In genomic region chr10:122419890-122420623, GRCh38 we compare ENCODE assay signal across 12 cellular contexts. TPM values are rescaled to one million over a fixed set of nuclear protein-coding genes. Genes with fewer than 3 reads are reported as not detected.
DNase-seq lines count a peak whose midpoint lies in the region; ATAC-seq and TF ChIP-seq lines count a peak whose summit lies in the region.
"Had no signal": no experiment of that assay in that cellular context is flagged by ENCODE, and none has a peak within 500 bp of the region (broad histone marks: within the 10 kb centered on the region; RNA-seq: fewer than 3 reads in every experiment).

No MANE protein-coding gene starts in this region.

- no peak overlapping the region for H3K9ac ChIP-seq in colonic mucosa (ENCODE audit: low read depth in 2 of 2, low read length in 2 of 2)

- no peaks in the 10 kb centered on the region for H3K9me3 Mint-ChIP-seq in MCF 10A (ENCODE audit: unreplicated experiment)
- H3K9me3 Mint-ChIP-seq: activated naive CD4-positive, alpha-beta T cell treated with anti-CD3 and anti-CD28 coated beads, Interleukin-2, amount 50 U/mL, for 72 hours had no signal

- no peak for TF ChIP-seq POLR2A in breast epithelium (IDR thresholded peaks at IDR 0.05)
- no peak for TF ChIP-seq POLR2A in gastroesophageal sphincter (IDR thresholded peaks at IDR 0.05)

- CTCF ChIA-PET in MCF 10A (lab: Yijun Ruan, JAX), result interaction anchor here (0.9 to 2.1 kb wide), 8 partner anchors 15 to 145 kb away, joined by 3 to 10 read pairs (median 4); partner anchors contain the start of gene PLEKHA1

- H3K27ac ChIP-seq in breast epithelium (no peak overlapping the region), gastroesophageal sphincter (peak overlapping the region; percentile 69 to 84 (median 78)), tibial artery (peak overlapping the region in 1 of 2 donors; percentile 18), colonic mucosa (no peak overlapping the region)
- H3K27ac ChIP-seq: A549 had no signal

- no peaks in the 10 kb centered on the region for H3K27me3 Mint-ChIP-seq in MCF 10A (ENCODE audit: insufficient read depth, unreplicated experiment)

- WGBS in gastroesophageal sphincter (ENCODE audit: low coverage in 1 of 2), 2 donors, result 40 to 43% methylated on average over 3 of the region's 3 CpGs

- intact Hi-C loops in MCF 10A (cut with micrococcal nuclease) (loop anchor here (2.0 kb wide), 1 partner anchor 45 kb away; the partner anchor contains the start of gene PLEKHA1), breast epithelium (cut with DNase I; ENCODE audit: low total_unique reads) (loop anchor here (2.0 kb wide), 1 partner anchor 33 kb away; no protein-coding TSS in a partner anchor), tibial artery (cut with DNase I; ENCODE audit: low total_unique reads) (no loop called here), colonic mucosa (cut with DNase I) (no loop called here)

- ATAC-seq in gastroesophageal sphincter (peak; percentile 87), HG03565 (IDR thresholded peaks at IDR 0.05; ENCODE audit: unreplicated experiment) (no peak)
- ATAC-seq: A549; activated naive CD4-positive, alpha-beta T cell treated with anti-CD3 and anti-CD28 coated beads, Interleukin-2, amount 50 U/mL, for 72 hours had no signal

- H3K27ac Mint-ChIP-seq in MCF 10A (ENCODE audit: low read depth, unreplicated experiment), result peak overlapping the region; percentile 91

- H3K9me3 ChIP-seq in breast epithelium (no peaks in the 10 kb centered on the region), gastroesophageal sphincter (no peaks in the 10 kb centered on the region), tibial artery (no peaks in the 10 kb centered on the region), colonic mucosa (no peaks in the 10 kb centered on the region)
- H3K9me3 ChIP-seq: A549 had no signal

- no peaks in the 10 kb centered on the region for H3K36me3 ChIP-seq in breast epithelium
- H3K36me3 ChIP-seq in gastroesophageal sphincter, result peaks cover 0 to 27% of the 10 kb centered on the region in 2 donors
- peaks cover 18 to 26% (median 18%) of the 10 kb centered on the region in 3 donors for H3K36me3 ChIP-seq in tibial artery
- H3K36me3 ChIP-seq in colonic mucosa, result peaks cover 4% of the 10 kb centered on the region

- POLR2A ChIA-PET in MCF 10A (lab: Yijun Ruan, JAX), result interaction anchor here (0.6 to 2.4 kb wide), 8 partner anchors 12 to 113 kb away, joined by 3 to 17 read pairs (median 6); partner anchors contain the start of gene PLEKHA1

- TF ChIP-seq CTCF in MCF 10A (IDR thresholded peaks at IDR 0.05; ENCODE audit: unreplicated experiment) (no peak), breast epithelium (IDR thresholded peaks at IDR 0.05) (no peak), gastroesophageal sphincter (IDR thresholded peaks at IDR 0.05) (no peak), tibial artery (IDR thresholded peaks at IDR 0.05) (no peak), colonic mucosa (IDR thresholded peaks at IDR 0.05) (no peak)

- H3K4me1 ChIP-seq in breast epithelium (no peaks in the 10 kb centered on the region), gastroesophageal sphincter (peaks cover 19 to 65% (median 19%) of the 10 kb centered on the region in 3 donors), tibial artery (peaks cover 0 to 25% (median 3%) of the 10 kb centered on the region in 4 donors), colonic mucosa (no peaks in the 10 kb centered on the region)
- H3K4me1 ChIP-seq: A549 had no signal

- no TSS peak for BruUV-seq in MCF 10A (replicated peaks; lab: Mats Ljungman, UMichigan)

- no peaks in the 10 kb centered on the region for H3K27me3 ChIP-seq in breast epithelium
- no peaks in the 10 kb centered on the region for H3K27me3 ChIP-seq in gastroesophageal sphincter
- no peaks in the 10 kb centered on the region for H3K27me3 ChIP-seq in tibial artery
- no peaks in the 10 kb centered on the region for H3K27me3 ChIP-seq in colonic mucosa

- peaks cover 44% of the 10 kb centered on the region for H3K4me1 Mint-ChIP-seq in MCF 10A (ENCODE audit: insufficient read depth, unreplicated experiment)

- peak overlapping the region; percentile 52 for H3K4me3 Mint-ChIP-seq in MCF 10A (ENCODE audit: unreplicated experiment)

- DNase-seq in MCF 10A (ENCODE audit: unreplicated experiment) (peak; percentile 81), breast epithelium (ENCODE audit: low spot score in 2 of 2) (no peak), astrocyte of the hippocampus (ENCODE audit: low read depth, low spot score) (peak; percentile 28), stromal cell of bone marrow (ENCODE audit: low read depth) (peak; percentile 60), tibial artery (no peak), colonic mucosa (no peak)

- no peak for TF ChIP-seq EP300 in gastroesophageal sphincter (IDR thresholded peaks at IDR 0.05)

- H3K4me3 ChIP-seq in breast epithelium (no peak overlapping the region), gastroesophageal sphincter (no peak overlapping the region), tibial artery (no peak overlapping the region), colonic mucosa (no peak overlapping the region)
- H3K4me3 ChIP-seq: A549 had no signal

- peaks cover 42% of the 10 kb centered on the region for H3K36me3 Mint-ChIP-seq in MCF 10A (ENCODE audit: insufficient read depth, unreplicated experiment)

RNA-seq across cellular contexts. Expression of gene ARMS2, which starts 34.4 kb away (rescaled TPM):
- total RNA-seq in MCF 10A (2022) (not detected in 2 replicates), breast epithelium (not detected), gastroesophageal sphincter (not detected), colonic mucosa (not detected)
- total RNA-seq: skeletal muscle tissue, ureter had no signal

RNA-seq across cellular contexts. Expression of gene HTRA1, which starts 41.3 kb away (rescaled TPM):
- total RNA-seq in MCF 10A (2022), result 157 and 175 TPM in 2 replicates
- 100 to 1,000 TPM; 116 to 347 (median 152) TPM for total RNA-seq in breast epithelium
- 100 to 1,000 TPM; 107 to 137 (median 111) TPM for total RNA-seq in gastroesophageal sphincter
- total RNA-seq in colonic mucosa, result 10 to 100 TPM in 1 of 2 donors, 1 to 10 TPM in 1; 8.9 to 26.9 TPM
- total RNA-seq: activated naive CD4-positive, alpha-beta T cell treated with anti-CD3 and anti-CD28 coated beads, Interleukin-2, amount 50 U/mL, for 72 hours had no signal

RNA-seq across cellular contexts. Expression of gene PLEKHA1, which starts 45.5 kb away (rescaled TPM):
- total RNA-seq in MCF 10A (2022), result 55.8 and 56.7 TPM in 2 replicates
- 10 to 100 TPM; 24.2 to 38.9 (median 26.2) TPM for total RNA-seq in breast epithelium
- total RNA-seq in gastroesophageal sphincter, result 100 to 1,000 TPM in 2 of 4 donors, 10 to 100 TPM in 2; 62.1 to 125 (median 93.8) TPM
- total RNA-seq in colonic mucosa, result 10 to 100 TPM; 34.8 to 55.6 TPM

Comparison
In these comparisons a context has a peak if more than half of its experiments do, and no peak if none do; other contexts are left out.
1. DNase-seq: peak in MCF 10A (single experiment), astrocyte of the hippocampus (single experiment) and stromal cell of bone marrow (single experiment); none in breast epithelium (0 of 2), tibial artery (0 of 2) and colonic mucosa (single experiment).
2. H3K27ac ChIP-seq: peak in gastroesophageal sphincter (4 of 4); none in breast epithelium (0 of 2) and colonic mucosa (single experiment).
3. intact Hi-C loops: an anchor here in MCF 10A (2.0 kb wide) and breast epithelium (2.0 kb wide); none called in tibial artery and colonic mucosa.